Comparison of ENCODE assay signal across 17 cellular contexts in the genomic region with DNA sequence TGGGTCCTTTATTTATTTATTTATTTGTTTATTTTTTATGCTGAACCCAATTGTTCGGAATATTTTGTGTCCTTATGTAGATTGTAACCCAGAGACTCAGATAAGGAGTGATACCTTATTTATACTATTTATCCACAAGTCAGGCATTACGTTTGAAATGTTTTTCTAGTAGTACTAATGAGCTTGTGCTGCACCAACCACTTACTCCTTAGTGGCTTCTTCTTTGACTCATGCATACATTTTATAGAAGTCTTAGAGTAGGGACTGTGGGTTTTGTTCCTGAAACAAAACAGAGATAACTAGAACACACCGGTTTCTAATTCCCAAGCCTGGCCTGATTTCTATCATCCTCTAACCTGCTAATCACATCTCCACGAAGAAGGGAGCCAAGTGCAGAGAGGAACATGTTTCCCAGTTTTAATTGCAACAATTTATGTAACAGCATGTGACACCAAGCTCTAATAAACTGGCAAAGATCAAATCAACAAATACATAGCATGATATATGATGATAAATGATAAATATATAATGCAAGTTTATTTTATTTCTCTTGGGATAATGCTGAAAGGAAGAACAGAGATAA. TPM values are rescaled to one million over a fixed set of nuclear protein-coding genes. Genes with fewer than 3 reads are reported as not detected.
"Had no signal": no experiment of that assay in that cellular context is flagged by ENCODE, and none has a peak within 500 bp of the region (broad histone marks: within the 10 kb centered on the region; RNA-seq: fewer than 3 reads in every experiment).

No MANE protein-coding gene starts in this region.

- ATAC-seq: activated T-cell treated with anti-CD3 and anti-CD28 coated beads, Interleukin-2, amount 50 U/mL, for 72 hours; left ventricle myocardium superior; stimulated activated memory B cell treated with anti-CD40 and anti-IgM and Interleukin-4, amounts not matched to agents 10 μg/mL and 1 μg/mL and 100 μg/mL, for 72 hours had no signal

- H3K27ac ChIP-seq: cardiac muscle cell, esophagus squamous epithelium, ovary, sigmoid colon, spleen, upper lobe of left lung had no signal

- H3K9me3 ChIP-seq: esophagus squamous epithelium, ovary, sigmoid colon, spleen, thoracic aorta, upper lobe of left lung had no signal

- H3K4me1 ChIP-seq: upper lobe of left lung had no signal

- DNase-seq: activated CD4-positive, alpha-beta T cell treated with anti-CD3 and anti-CD28 coated beads, Interleukin-2, amount 50 U/mL, for 4 hours; activated effector memory CD4-positive, alpha-beta T cell treated with anti-CD3 and anti-CD28 coated beads, Interleukin-2, amount 50 U/mL, for 16 hours; activated naive CD4-positive, alpha-beta T cell treated with anti-CD3 and anti-CD28 coated beads, Interleukin-2, amount 50 U/mL, for 16 hours; activated T-cell treated with anti-CD3 and anti-CD28 coated beads, Interleukin-2, amount 50 U/mL, for 72 hours; effector memory CD4-positive, alpha-beta T cell; esophagus squamous epithelium; hypothalamus; left ventricle myocardium superior; ovary; sigmoid colon; spleen; stimulated activated CD4-positive, alpha-beta T cell treated with anti-CD3 and anti-CD28 coated beads, Interleukin-4, amount 100 ng/mL, for 4 hours; upper lobe of left lung had no signal

- H3K36me3 ChIP-seq: cardiac muscle cell, esophagus squamous epithelium, ovary, sigmoid colon, spleen, thoracic aorta, upper lobe of left lung had no signal

- H3K4me3 ChIP-seq: cardiac muscle cell, esophagus squamous epithelium, ovary, sigmoid colon, spleen, upper lobe of left lung had no signal

- H3K27me3 ChIP-seq: cardiac muscle cell, esophagus squamous epithelium, ovary, sigmoid colon, spleen, upper lobe of left lung had no signal

RNA-seq across cellular contexts. Expression of a gene that starts 32.3 kb away (rescaled TPM):
- total RNA-seq: activated T-cell treated with anti-CD3 and anti-CD28 coated beads, Interleukin-2, amount 50 U/mL, for 72 hours; mononuclear cell had no signal
